Comparison of ENCODE assay signal across 15 cellular contexts in the genomic region with DNA sequence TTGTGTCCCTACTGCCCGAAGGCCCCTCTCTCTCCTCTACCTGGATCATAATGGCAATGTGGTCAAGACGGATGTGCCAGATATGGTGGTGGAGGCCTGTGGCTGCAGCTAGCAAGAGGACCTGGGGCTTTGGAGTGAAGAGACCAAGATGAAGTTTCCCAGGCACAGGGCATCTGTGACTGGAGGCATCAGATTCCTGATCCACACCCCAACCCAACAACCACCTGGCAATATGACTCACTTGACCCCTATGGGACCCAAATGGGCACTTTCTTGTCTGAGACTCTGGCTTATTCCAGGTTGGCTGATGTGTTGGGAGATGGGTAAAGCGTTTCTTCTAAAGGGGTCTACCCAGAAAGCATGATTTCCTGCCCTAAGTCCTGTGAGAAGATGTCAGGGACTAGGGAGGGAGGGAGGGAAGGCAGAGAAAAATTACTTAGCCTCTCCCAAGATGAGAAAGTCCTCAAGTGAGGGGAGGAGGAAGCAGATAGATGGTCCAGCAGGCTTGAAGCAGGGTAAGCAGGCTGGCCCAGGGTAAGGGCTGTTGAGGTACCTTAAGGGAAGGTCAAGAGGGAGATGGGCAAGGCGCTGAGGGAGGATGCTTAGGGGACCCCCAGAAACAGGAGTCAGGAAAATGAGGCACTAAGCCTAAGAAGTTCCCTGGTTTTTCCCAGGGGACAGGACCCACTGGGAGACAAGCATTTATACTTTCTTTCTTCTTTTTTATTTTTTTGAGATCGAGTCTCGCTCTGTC. TPM values are rescaled to one million over a fixed set of nuclear protein-coding genes. Genes with fewer than 3 reads are reported as not detected.
DNase-seq lines count a peak whose midpoint lies in the region; ATAC-seq and TF ChIP-seq lines count a peak whose summit lies in the region.
"Had no signal": no experiment of that assay in that cellular context is flagged by ENCODE, and none has a peak within 500 bp of the region (broad histone marks: within the 10 kb centered on the region; RNA-seq: fewer than 3 reads in every experiment).

No MANE protein-coding gene starts in this region.

- DNase-seq in AG04449 (ENCODE audit: low read depth, low spot score) (no peak), GM23338 (ENCODE audit: low spot score) (no peak), myocyte (ENCODE audit: low read depth) (peak; percentile 70), midbrain (lab: John Stamatoyannopoulos, UW) (no peak), COR-L47 (lab: John Stamatoyannopoulos, UW) (no peak)
- no peak for DNase-seq in activated T-helper 1 cell treated with anti-CD3 and anti-CD28 coated beads, Interleukin-12 subunit alpha, Interleukin-12 subunit beta, Interleukin-2, Interleukin-4 antibody, amounts not matched to agents 30 ng/mL and 10 ng/mL and 1 ng/mL, durations not matched to agents 14 hours and 24 hours and 36 hours (ENCODE audit: low spot score)
- DNase-seq: activated T-cell treated with anti-CD3 and anti-CD28 coated beads for 4 hours, hippocampal formation had no signal

- H2AFZ ChIP-seq in GM23338, result no peak overlapping the region

- peaks cover 23% of the 10 kb centered on the region for H3K36me3 Mint-ChIP-seq in GM23338 (ENCODE audit: low read depth)
- no peaks in the 10 kb centered on the region for H3K36me3 Mint-ChIP-seq in activated T-helper 1 cell treated with anti-CD3 and anti-CD28 coated beads, Interleukin-12 subunit alpha, Interleukin-12 subunit beta, Interleukin-2, Interleukin-4 antibody, amounts not matched to agents 30 ng/mL and 10 ng/mL and 1 ng/mL, durations not matched to agents 14 hours and 24 hours and 36 hours (ENCODE audit: low read depth)
- H3K36me3 Mint-ChIP-seq: activated naive CD8-positive, alpha-beta T cell had no signal

- H3K4me3 ChIP-seq in AG04449 (ENCODE audit: low read depth, low read length), result peak overlapping the region; percentile 46; the same call in 1 of the 2 replicates
- peak overlapping the region; percentile 86 for H3K4me3 ChIP-seq in GM23338

- POLR2A ChIA-PET in AG04449 (lab: Yijun Ruan, JAX), result interaction anchor here (0.7 kb wide), 1 partner anchor 346 kb away, joined by 3 read pairs; the partner anchor contains the start of gene STAT6

- ATAC-seq in GM23338, result no peak
- no peak for ATAC-seq in GM21737 (IDR thresholded peaks at IDR 0.05; ENCODE audit: unreplicated experiment)

- no peaks in the 10 kb centered on the region for H3K9me2 ChIP-seq in GM23338 (ENCODE audit: insufficient read depth)

- TF ChIP-seq CTCF in AG04449 (IDR thresholded peaks at IDR 0.05; ENCODE audit: insufficient read depth, low read length, missing control alignments) (no peak), GM23338 (conservative IDR thresholded peaks at IDR 0.05; ENCODE audit: low read depth in 2 of 2) (no peak)

- no peaks in the 10 kb centered on the region for H4K20me1 ChIP-seq in GM23338 (replicated peaks; ENCODE audit: insufficient read depth)

- no peaks in the 10 kb centered on the region for H3K36me3 ChIP-seq in GM23338 (ENCODE audit: insufficient read depth)

- peak overlapping the region; percentile 77; the same call in 1 of the 2 replicates for H3K27ac Mint-ChIP-seq in GM23338
- H3K27ac Mint-ChIP-seq in activated T-helper 1 cell treated with anti-CD3 and anti-CD28 coated beads, Interleukin-12 subunit alpha, Interleukin-12 subunit beta, Interleukin-2, Interleukin-4 antibody, amounts not matched to agents 30 ng/mL and 10 ng/mL and 1 ng/mL, durations not matched to agents 14 hours and 24 hours and 36 hours, result peak overlapping the region; percentile 22

- H3K4me2 ChIP-seq in GM23338, result peak overlapping the region; percentile 99

- no peaks in the 10 kb centered on the region; the same call in 2 of the 3 replicates for H3K9me3 Mint-ChIP-seq in GM23338
- H3K9me3 Mint-ChIP-seq in activated T-helper 1 cell treated with anti-CD3 and anti-CD28 coated beads, Interleukin-12 subunit alpha, Interleukin-12 subunit beta, Interleukin-2, Interleukin-4 antibody, amounts not matched to agents 30 ng/mL and 10 ng/mL and 1 ng/mL, durations not matched to agents 14 hours and 24 hours and 36 hours, result no peaks in the 10 kb centered on the region
- H3K9me3 Mint-ChIP-seq: T-helper 1 cell treated with Interleukin-12 subunit alpha and Interleukin-12 subunit beta and Interleukin-4 antibody, amounts not matched to agents 30 μg/mL and 1 μg/mL, for 36 hours had no signal

- H3K4me1 ChIP-seq in GM23338 (ENCODE audit: insufficient read depth), result peaks cover 54% of the 10 kb centered on the region

- H3K4me3 Mint-ChIP-seq in GM23338, result peak overlapping the region; percentile 82
- no peak overlapping the region for H3K4me3 Mint-ChIP-seq in activated T-helper 1 cell treated with anti-CD3 and anti-CD28 coated beads, Interleukin-12 subunit alpha, Interleukin-12 subunit beta, Interleukin-2, Interleukin-4 antibody, amounts not matched to agents 30 ng/mL and 10 ng/mL and 1 ng/mL, durations not matched to agents 14 hours and 24 hours and 36 hours

- peak overlapping the region; percentile 96; the same call in 1 of the 2 replicates for H3K27ac ChIP-seq in GM23338 (ENCODE audit: low read depth)

- H3K4me1 Mint-ChIP-seq in GM23338, result peaks cover 57% of the 10 kb centered on the region
- peaks cover 45% of the 10 kb centered on the region for H3K4me1 Mint-ChIP-seq in activated T-helper 1 cell treated with anti-CD3 and anti-CD28 coated beads, Interleukin-12 subunit alpha, Interleukin-12 subunit beta, Interleukin-2, Interleukin-4 antibody, amounts not matched to agents 30 ng/mL and 10 ng/mL and 1 ng/mL, durations not matched to agents 14 hours and 24 hours and 36 hours (ENCODE audit: low read depth)

- H3K27me3 Mint-ChIP-seq in GM23338 (ENCODE audit: insufficient read depth, low read depth, poor library complexity), result peaks cover 41% of the 10 kb centered on the region
- H3K27me3 Mint-ChIP-seq in activated T-helper 1 cell treated with anti-CD3 and anti-CD28 coated beads, Interleukin-12 subunit alpha, Interleukin-12 subunit beta, Interleukin-2, Interleukin-4 antibody, amounts not matched to agents 30 ng/mL and 10 ng/mL and 1 ng/mL, durations not matched to agents 14 hours and 24 hours and 36 hours (ENCODE audit: insufficient read depth), result peaks cover 17% of the 10 kb centered on the region
- H3K27me3 Mint-ChIP-seq: activated naive CD8-positive, alpha-beta T cell had no signal

- H3F3A ChIP-seq in GM23338 (replicated peaks; ENCODE audit: low read depth), result peaks cover 25% of the 10 kb centered on the region

- peaks cover 23% of the 10 kb centered on the region for H3K79me2 ChIP-seq in GM23338 (replicated peaks; ENCODE audit: insufficient read depth)

- intact Hi-C loops in activated T-helper 1 cell treated with anti-CD3 and anti-CD28 coated beads, Interleukin-12 subunit alpha, Interleukin-12 subunit beta, Interleukin-2, Interleukin-4 antibody, amounts not matched to agents 30 ng/mL and 10 ng/mL and 1 ng/mL, durations not matched to agents 14 hours and 24 hours and 36 hours (cut with micrococcal nuclease), result no loop called here

- CTCF ChIA-PET in AG04449 (lab: Yijun Ruan, JAX), result interaction anchor here (1.0 to 19.6 kb wide), 20 partner anchors 7 to 270 kb away, joined by 3 to 880 read pairs (median 11); partner anchors contain the start of genes ARHGAP9, INHBC, MARS1 and STAC3

- H3K27me3 ChIP-seq in GM23338 (ENCODE audit: insufficient read depth), result no peaks in the 10 kb centered on the region

RNA-seq across cellular contexts. Expression of gene INHBE, which starts 1.8 kb away (rescaled TPM):
- total RNA-seq in GM23338 (2014; rRNA removed; shearing (Covaris generic)), result 19.4 and 29.0 TPM in 2 replicates
- polyA plus RNA-seq in GM23338 (2016; fragmentation: Nextera tagmentation; extraction: Ambion mirVana), result 5.6 and 7.4 TPM in 2 replicates
- total RNA-seq in activated T-helper 1 cell treated with anti-CD3 and anti-CD28 coated beads, Interleukin-12 subunit alpha, Interleukin-12 subunit beta, Interleukin-2, Interleukin-4 antibody, amounts not matched to agents 30 ng/mL and 10 ng/mL and 1 ng/mL, durations not matched to agents 14 hours and 24 hours and 36 hours, result 0.22 and 0.41 TPM in 2 replicates
- 12.2 and 15.7 TPM in 2 replicates for total RNA-seq in myocyte
- polyA plus RNA-seq in myocyte (2012), result 16.6 TPM

RNA-seq across cellular contexts. Expression of gene GLI1, which starts 2.7 kb away (rescaled TPM):
- 16.1 and 18.1 TPM in 2 replicates for total RNA-seq in GM23338 (2014; rRNA removed; shearing (Covaris generic))
- polyA plus RNA-seq in GM23338 (2016; fragmentation: Nextera tagmentation; extraction: Ambion mirVana), result 4.8 and 5.6 TPM in 2 replicates
- 1.5 and 2.5 TPM in 2 replicates for total RNA-seq in activated T-helper 1 cell treated with anti-CD3 and anti-CD28 coated beads, Interleukin-12 subunit alpha, Interleukin-12 subunit beta, Interleukin-2, Interleukin-4 antibody, amounts not matched to agents 30 ng/mL and 10 ng/mL and 1 ng/mL, durations not matched to agents 14 hours and 24 hours and 36 hours
- 0.56 and 0.78 TPM in 2 replicates for total RNA-seq in myocyte
- polyA plus RNA-seq in myocyte (2012), result 10.0 TPM

RNA-seq across cellular contexts. Expression of gene INHBC, which starts 22.3 kb away (rescaled TPM):
- not detected in 2 replicates for total RNA-seq in GM23338 (2014; rRNA removed; shearing (Covaris generic))
- polyA plus RNA-seq in GM23338 (2016; fragmentation: Nextera tagmentation; extraction: Ambion mirVana), result 0.53 TPM in 1 of 2 replicates, not detected in the other
- 0.15 TPM in 1 of 2 replicates, not detected in the other for total RNA-seq in activated T-helper 1 cell treated with anti-CD3 and anti-CD28 coated beads, Interleukin-12 subunit alpha, Interleukin-12 subunit beta, Interleukin-2, Interleukin-4 antibody, amounts not matched to agents 30 ng/mL and 10 ng/mL and 1 ng/mL, durations not matched to agents 14 hours and 24 hours and 36 hours
- total RNA-seq in myocyte, result not detected in 2 replicates
- polyA plus RNA-seq in myocyte (2012), result 0.09 TPM
- total RNA-seq: cardiac septum, fibroblast of lung, M059J, renal cortical epithelial cell had no signal

RNA-seq across cellular contexts. Expression of gene ARHGAP9, which starts 22.8 kb away (rescaled TPM):
- 4.6 and 7.1 TPM in 2 replicates for total RNA-seq in GM23338 (2014; rRNA removed; shearing (Covaris generic))
- 4.5 and 4.9 TPM in 2 replicates for polyA plus RNA-seq in GM23338 (2016; fragmentation: Nextera tagmentation; extraction: Ambion mirVana)
- 102 TPM in 2 replicates for total RNA-seq in activated T-helper 1 cell treated with anti-CD3 and anti-CD28 coated beads, Interleukin-12 subunit alpha, Interleukin-12 subunit beta, Interleukin-2, Interleukin-4 antibody, amounts not matched to agents 30 ng/mL and 10 ng/mL and 1 ng/mL, durations not matched to agents 14 hours and 24 hours and 36 hours
- total RNA-seq in myocyte, result 9.8 and 14.7 TPM in 2 replicates
- polyA plus RNA-seq in myocyte (2012), result 7.3 TPM
- total RNA-seq: renal cortical epithelial cell had no signal

RNA-seq across cellular contexts. Expression of gene R3HDM2, which starts 26.1 kb away (rescaled TPM):
- 17.7 and 19.6 TPM in 2 replicates for total RNA-seq in GM23338 (2014; rRNA removed; shearing (Covaris generic))
- polyA plus RNA-seq in GM23338 (2016; fragmentation: Nextera tagmentation; extraction: Ambion mirVana), result 9.6 and 10.2 TPM in 2 replicates
- total RNA-seq in activated T-helper 1 cell treated with anti-CD3 and anti-CD28 coated beads, Interleukin-12 subunit alpha, Interleukin-12 subunit beta, Interleukin-2, Interleukin-4 antibody, amounts not matched to agents 30 ng/mL and 10 ng/mL and 1 ng/mL, durations not matched to agents 14 hours and 24 hours and 36 hours, result 39.0 and 44.6 TPM in 2 replicates
- total RNA-seq in myocyte, result 20.3 and 24.6 TPM in 2 replicates
- 27.9 TPM for polyA plus RNA-seq in myocyte (2012)
